1 cellular context compared by ENCODE assay signal in the genomic region with DNA sequence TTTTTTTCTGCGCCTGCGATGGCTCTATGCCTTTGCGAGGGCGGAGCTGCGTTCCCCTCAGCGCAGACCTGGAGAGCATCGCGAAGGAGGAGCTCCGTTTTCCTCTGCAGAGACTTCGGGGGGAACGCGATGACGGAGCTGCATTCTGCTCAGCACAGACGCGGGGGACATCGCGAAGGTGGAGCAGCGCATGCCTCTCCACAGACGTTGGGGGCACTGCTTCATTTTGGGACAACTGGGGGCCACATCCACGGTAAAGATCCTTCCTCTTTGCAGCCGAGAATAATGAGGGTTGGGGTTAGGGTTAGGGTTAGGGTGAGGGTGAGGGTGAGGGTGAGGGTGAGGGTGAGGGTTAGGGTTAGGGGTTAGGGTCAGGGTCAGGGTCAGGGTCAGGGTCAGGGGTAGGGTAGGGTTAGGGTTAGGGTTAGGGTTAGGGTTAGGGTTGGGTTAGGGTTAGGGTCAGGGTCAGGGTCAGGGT.
TF ChIP-seq lines count a peak whose summit lies in the region.

No MANE protein-coding gene starts in this region.

TF ChIP-seq in HepG2, 621 proteins besides CTCF, POLR2A, EP300 and RAD21:
- TF ChIP-seq, protein P1, sequence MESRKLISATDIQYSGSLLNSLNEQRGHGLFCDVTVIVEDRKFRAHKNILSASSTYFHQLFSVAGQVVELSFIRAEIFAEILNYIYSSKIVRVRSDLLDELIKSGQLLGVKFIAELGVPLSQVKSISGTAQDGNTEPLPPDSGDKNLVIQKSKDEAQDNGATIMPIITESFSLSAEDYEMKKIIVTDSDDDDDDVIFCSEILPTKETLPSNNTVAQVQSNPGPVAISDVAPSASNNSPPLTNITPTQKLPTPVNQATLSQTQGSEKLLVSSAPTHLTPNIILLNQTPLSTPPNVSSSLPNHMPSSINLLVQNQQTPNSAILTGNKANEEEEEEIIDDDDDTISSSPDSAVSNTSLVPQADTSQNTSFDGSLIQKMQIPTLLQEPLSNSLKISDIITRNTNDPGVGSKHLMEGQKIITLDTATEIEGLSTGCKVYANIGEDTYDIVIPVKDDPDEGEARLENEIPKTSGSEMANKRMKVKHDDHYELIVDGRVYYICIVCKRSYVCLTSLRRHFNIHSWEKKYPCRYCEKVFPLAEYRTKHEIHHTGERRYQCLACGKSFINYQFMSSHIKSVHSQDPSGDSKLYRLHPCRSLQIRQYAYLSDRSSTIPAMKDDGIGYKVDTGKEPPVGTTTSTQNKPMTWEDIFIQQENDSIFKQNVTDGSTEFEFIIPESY (CRISPR knock-in tag; IDR thresholded peaks at IDR 0.05), result 0 out of 2 replicates have a peak, but pooled peaks have one; percentile 15
- TF ChIP-seq, protein P2, sequence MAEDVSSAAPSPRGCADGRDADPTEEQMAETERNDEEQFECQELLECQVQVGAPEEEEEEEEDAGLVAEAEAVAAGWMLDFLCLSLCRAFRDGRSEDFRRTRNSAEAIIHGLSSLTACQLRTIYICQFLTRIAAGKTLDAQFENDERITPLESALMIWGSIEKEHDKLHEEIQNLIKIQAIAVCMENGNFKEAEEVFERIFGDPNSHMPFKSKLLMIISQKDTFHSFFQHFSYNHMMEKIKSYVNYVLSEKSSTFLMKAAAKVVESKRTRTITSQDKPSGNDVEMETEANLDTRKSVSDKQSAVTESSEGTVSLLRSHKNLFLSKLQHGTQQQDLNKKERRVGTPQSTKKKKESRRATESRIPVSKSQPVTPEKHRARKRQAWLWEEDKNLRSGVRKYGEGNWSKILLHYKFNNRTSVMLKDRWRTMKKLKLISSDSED (CRISPR knock-in tag; IDR thresholded peaks at IDR 0.05), result peak; percentile 83
- 0 out of 2 replicates have a peak, but pooled peaks have one; percentile 24 for TF ChIP-seq HOXA3 (CRISPR knock-in tag; IDR thresholded peaks at IDR 0.05)
